In genomic region chr2:9205963-9206948, GRCh38 we compare ENCODE assay signal across 8 cellular contexts. TPM values are rescaled to one million over a fixed set of nuclear protein-coding genes. Genes with fewer than 3 reads are reported as not detected.
DNase-seq lines count a peak whose midpoint lies in the region; ATAC-seq and TF ChIP-seq lines count a peak whose summit lies in the region.

TSS of gene ASAP2 (plus strand) at chr2:9206812. CDS start at chr2:9207105, 293 bp downstream.

- H3K4me1 ChIP-seq in Karpas-422 (ENCODE audit: low read length) = no peaks in the 10 kb centered on the region

- H3K27me3 ChIP-seq in layer of hippocampus (ENCODE audit: control insufficient read depth, insufficient read depth, low read length) = no peaks in the 10 kb centered on the region
- no peaks in the 10 kb centered on the region for H3K27me3 ChIP-seq in Karpas-422 (ENCODE audit: low read length)

- peak within 1 kb of the TSS; percentile 85 to 99 for H3K27ac ChIP-seq in coronary artery
- H3K27ac ChIP-seq in layer of hippocampus (ENCODE audit: low read depth, low read length) = peak within 1 kb of the TSS; percentile 75
- no peak within 1 kb of the TSS for H3K27ac ChIP-seq in Karpas-422 (ENCODE audit: low read length)

- peak; percentile 56 for TF ChIP-seq CTCF in NB4 (IDR thresholded peaks at IDR 0.05; ENCODE audit: low read depth, low read length)
- TF ChIP-seq CTCF in coronary artery (IDR thresholded peaks at IDR 0.05) = peak; percentile 79

- peak; percentile 66 for ATAC-seq in GM21825 (IDR thresholded peaks at IDR 0.05; ENCODE audit: unreplicated experiment)

- no peak within 1 kb of the TSS for H3K9ac ChIP-seq in Karpas-422 (ENCODE audit: low read length)

- H2AFZ ChIP-seq in Karpas-422 (ENCODE audit: low read length) = no peak within 1 kb of the TSS

- DNase-seq in ELF-1 (ENCODE audit: low read depth, low spot score) (peak; percentile 64), NB4 (ENCODE audit: low read depth) (peak; percentile 86), T1000 (lab: John Stamatoyannopoulos, UW) (peak; percentile 63), coronary artery (ENCODE audit: low spot score) (no peak), Karpas-422 (no peak)
- peak; percentile 69 for DNase-seq in stimulated activated CD4-positive, alpha-beta T cell treated with anti-CD3 and anti-CD28 coated beads, Interleukin-15, amount 100 ng/mL, for 24 hours

- H4K20me1 ChIP-seq in Karpas-422 (ENCODE audit: insufficient read depth, low read depth, low read length) = no peaks in the 10 kb centered on the region

- peak within 1 kb of the TSS; percentile 67 for H3K4me3 ChIP-seq in NB4 (ENCODE audit: low read depth, low read length)
- H3K4me3 ChIP-seq in coronary artery = peak within 1 kb of the TSS; percentile 95
- no peak within 1 kb of the TSS for H3K4me3 ChIP-seq in Karpas-422 (ENCODE audit: low read length)

- no peaks in the 10 kb centered on the region for H3K79me2 ChIP-seq in Karpas-422 (ENCODE audit: low read length)

- no peaks in the 10 kb centered on the region for H3K9me3 ChIP-seq in Karpas-422 (ENCODE audit: low read length)

- no peaks in the 10 kb centered on the region for H3K9me2 ChIP-seq in Karpas-422 (replicated peaks; ENCODE audit: insufficient read depth, low read length)

- H3K36me3 ChIP-seq in Karpas-422 (ENCODE audit: insufficient read depth, low read length) = no peaks in the 10 kb centered on the region

- peak; percentile 45 for TF ChIP-seq POLR2A in NB4 (IDR thresholded peaks at IDR 0.05; ENCODE audit: extremely low read depth, insufficient read length)

- H3K4me2 ChIP-seq in Karpas-422 (ENCODE audit: low read depth, low read length, poor library complexity, severe bottlenecking) = no peak within 1 kb of the TSS

RNA-seq across cellular contexts. Expression of gene ASAP2, which starts in this region (rescaled TPM):
- not detected in 2 replicates for total RNA-seq in Karpas-422 (2014; rRNA removed; shearing (Covaris generic); ENCODE audit: low replicate concordance)

Comparison
In these comparisons a context has a peak if more than half of its experiments do, and no peak if none do; other contexts are left out.
1. DNase-seq: peak in ELF-1 (single experiment), NB4 (single experiment), T1000 (single experiment) and stimulated activated CD4-positive, alpha-beta T cell treated with anti-CD3 and anti-CD28 coated beads, Interleukin-15, amount 100 ng/mL, for 24 hours (single experiment); none in coronary artery (single experiment) and Karpas-422 (single experiment).